In the genomic region with DNA sequence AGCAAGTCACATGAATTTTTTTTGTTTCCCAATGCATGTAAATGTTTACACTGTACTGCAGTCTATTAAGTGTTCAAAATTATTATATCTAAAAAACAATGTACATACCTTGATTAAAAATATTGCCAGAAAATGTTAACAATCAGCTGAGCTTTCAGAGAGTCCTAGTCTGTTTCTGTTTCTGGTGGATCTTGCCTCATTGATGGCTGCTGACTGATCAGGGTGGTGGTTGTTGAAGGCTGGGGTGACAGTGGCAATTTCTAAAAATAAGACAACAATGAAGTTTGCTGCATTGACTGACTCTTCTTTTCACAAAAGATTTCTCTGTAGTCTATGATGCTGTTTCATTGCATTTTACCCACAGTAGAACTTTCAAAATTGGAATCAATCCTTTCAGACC, we compare ENCODE assay signal across 2 cellular contexts.
TF ChIP-seq lines count a peak whose summit lies in the region.

No MANE protein-coding gene starts in this region.

TF ChIP-seq in A549, 52 proteins besides CTCF, POLR2A, EP300 and RAD21 (continued from another document):
- TF ChIP-seq REST (IDR thresholded peaks at IDR 0.05), result no peak

TF ChIP-seq in SK-N-SH treated with all-trans-retinoic acid at 6 μM for 48 hours, 23 proteins besides CTCF, POLR2A, EP300 and RAD21 (continued from another document):
- TF ChIP-seq, protein P1, sequence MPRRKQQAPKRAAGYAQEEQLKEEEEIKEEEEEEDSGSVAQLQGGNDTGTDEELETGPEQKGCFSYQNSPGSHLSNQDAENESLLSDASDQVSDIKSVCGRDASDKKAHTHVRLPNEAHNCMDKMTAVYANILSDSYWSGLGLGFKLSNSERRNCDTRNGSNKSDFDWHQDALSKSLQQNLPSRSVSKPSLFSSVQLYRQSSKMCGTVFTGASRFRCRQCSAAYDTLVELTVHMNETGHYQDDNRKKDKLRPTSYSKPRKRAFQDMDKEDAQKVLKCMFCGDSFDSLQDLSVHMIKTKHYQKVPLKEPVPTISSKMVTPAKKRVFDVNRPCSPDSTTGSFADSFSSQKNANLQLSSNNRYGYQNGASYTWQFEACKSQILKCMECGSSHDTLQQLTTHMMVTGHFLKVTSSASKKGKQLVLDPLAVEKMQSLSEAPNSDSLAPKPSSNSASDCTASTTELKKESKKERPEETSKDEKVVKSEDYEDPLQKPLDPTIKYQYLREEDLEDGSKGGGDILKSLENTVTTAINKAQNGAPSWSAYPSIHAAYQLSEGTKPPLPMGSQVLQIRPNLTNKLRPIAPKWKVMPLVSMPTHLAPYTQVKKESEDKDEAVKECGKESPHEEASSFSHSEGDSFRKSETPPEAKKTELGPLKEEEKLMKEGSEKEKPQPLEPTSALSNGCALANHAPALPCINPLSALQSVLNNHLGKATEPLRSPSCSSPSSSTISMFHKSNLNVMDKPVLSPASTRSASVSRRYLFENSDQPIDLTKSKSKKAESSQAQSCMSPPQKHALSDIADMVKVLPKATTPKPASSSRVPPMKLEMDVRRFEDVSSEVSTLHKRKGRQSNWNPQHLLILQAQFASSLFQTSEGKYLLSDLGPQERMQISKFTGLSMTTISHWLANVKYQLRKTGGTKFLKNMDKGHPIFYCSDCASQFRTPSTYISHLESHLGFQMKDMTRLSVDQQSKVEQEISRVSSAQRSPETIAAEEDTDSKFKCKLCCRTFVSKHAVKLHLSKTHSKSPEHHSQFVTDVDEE (CRISPR knock-in tag; IDR thresholded peaks at IDR 0.05), result no peak
- TF ChIP-seq ZNF70 (CRISPR knock-in tag; IDR thresholded peaks at IDR 0.05) (no peak), GLIS3 (CRISPR knock-in tag; IDR thresholded peaks at IDR 0.05) (no peak)
- TF ChIP-seq, protein P2, sequence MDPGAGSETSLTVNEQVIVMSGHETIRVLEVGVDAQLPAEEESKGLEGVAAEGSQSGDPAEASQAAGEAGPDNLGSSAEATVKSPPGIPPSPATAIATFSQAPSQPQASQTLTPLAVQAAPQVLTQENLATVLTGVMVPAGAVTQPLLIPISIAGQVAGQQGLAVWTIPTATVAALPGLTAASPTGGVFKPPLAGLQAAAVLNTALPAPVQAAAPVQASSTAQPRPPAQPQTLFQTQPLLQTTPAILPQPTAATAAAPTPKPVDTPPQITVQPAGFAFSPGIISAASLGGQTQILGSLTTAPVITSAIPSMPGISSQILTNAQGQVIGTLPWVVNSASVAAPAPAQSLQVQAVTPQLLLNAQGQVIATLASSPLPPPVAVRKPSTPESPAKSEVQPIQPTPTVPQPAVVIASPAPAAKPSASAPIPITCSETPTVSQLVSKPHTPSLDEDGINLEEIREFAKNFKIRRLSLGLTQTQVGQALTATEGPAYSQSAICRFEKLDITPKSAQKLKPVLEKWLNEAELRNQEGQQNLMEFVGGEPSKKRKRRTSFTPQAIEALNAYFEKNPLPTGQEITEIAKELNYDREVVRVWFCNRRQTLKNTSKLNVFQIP (CRISPR knock-in tag; IDR thresholded peaks at IDR 0.05; ENCODE audit: borderline replicate concordance, low read depth), result no peak
